In genomic region chr18:8571399-8571798, GRCh38 we compare ENCODE assay signal across 18 cellular contexts. TPM values are rescaled to one million over a fixed set of nuclear protein-coding genes. Genes with fewer than 3 reads are reported as not detected.
DNase-seq lines count a peak whose midpoint lies in the region; ATAC-seq, FAIRE-seq and TF ChIP-seq lines count a peak whose summit lies in the region.
"Had no signal": no experiment of that assay in that cellular context is flagged by ENCODE, and none has a peak within 500 bp of the region (broad histone marks: within the 10 kb centered on the region; RNA-seq: fewer than 3 reads in every experiment).

No MANE protein-coding gene starts in this region.

- H2BK15ac ChIP-seq in H1 (ENCODE audit: low read length) = no peak overlapping the region
- H2BK15ac ChIP-seq in mesendoderm (replicated peaks; ENCODE audit: low read depth) = no peak overlapping the region

- no TSS peak for BruUV-seq in HepG2 (replicated peaks; lab: Mats Ljungman, UMichigan)

- no peak overlapping the region for H4K91ac ChIP-seq in H1 (replicated peaks; ENCODE audit: insufficient read length, low read length)

- no peak overlapping the region for H2AFZ ChIP-seq in HepG2 (ENCODE audit: low read length)
- H2AFZ ChIP-seq in H1 (ENCODE audit: low read length) = no peak overlapping the region

- no peak for TF ChIP-seq POLR2A in HepG2 (IDR thresholded peaks at IDR 0.05; ENCODE audit: insufficient read depth in 1 of 2, low read depth in 2 of 2, low read length in 2 of 2)
- no peak for TF ChIP-seq POLR2A in right lobe of liver (IDR thresholded peaks at IDR 0.05)
- no peak for TF ChIP-seq POLR2A in H1 (IDR thresholded peaks at IDR 0.05; ENCODE audit: control extremely low read depth in 1 of 2, low read depth in 2 of 2, low read length in 2 of 2)

- H2BK12ac ChIP-seq in H1 (ENCODE audit: low read depth, low read length) = no peak overlapping the region

- POLR2A ChIA-PET in HepG2 (lab: Yijun Ruan, JAX) = no interaction called here
- POLR2A ChIA-PET in H1 (lab: Charles Lee; ENCODE audit: partially characterized antibody) = no interaction called here

- peak overlapping the region; percentile 80; the same call in 1 of the 2 replicates for H4K8ac ChIP-seq in H1 (ENCODE audit: extremely low read depth, insufficient read depth, low read length)
- H4K8ac ChIP-seq in mesendoderm (ENCODE audit: low read depth, low read length) = no peak overlapping the region

- TF ChIP-seq RAD21 in HepG2 (CRISPR knock-in tag; IDR thresholded peaks at IDR 0.05) = no peak
- TF ChIP-seq RAD21 in H1 (IDR thresholded peaks at IDR 0.05 in 1 of 2, conservative IDR thresholded peaks at IDR 0.05 in 1 of 2; ENCODE audit: low read depth in 2 of 2, low read length in 2 of 2) = no peak

- H2BK120ac ChIP-seq in H1 (replicated peaks; ENCODE audit: low read depth, low read length) (no peak overlapping the region), mesendoderm (ENCODE audit: low read depth, low read length) (no peak overlapping the region)

- H3K4me3 ChIP-seq in HepG2 (replicated peaks in 1 of 3; ENCODE audit: insufficient read depth in 1 of 3, low read depth in 2 of 3, low read length in 3 of 3) = no peak overlapping the region
- no peak overlapping the region for H3K4me3 ChIP-seq in right lobe of liver
- H3K4me3 ChIP-seq in H1 (ENCODE audit: extremely low read depth in 1 of 4, insufficient read depth in 2 of 4, low read depth in 3 of 4, low read length in 4 of 4) = no peak overlapping the region
- H3K4me3 ChIP-seq in mesendoderm (ENCODE audit: low read length) = no peak overlapping the region
- H3K4me3 ChIP-seq: BLaER1 treated with 17β-estradiol and CSF1 and Interleukin-3, amounts not matched to agents 10 nM and 100 nM; HAP-1 had no signal

- no peak overlapping the region for H3K56ac ChIP-seq in H1 (replicated peaks; ENCODE audit: insufficient read length, low read depth, low read length)
- no peak overlapping the region for H3K56ac ChIP-seq in mesendoderm (ENCODE audit: low read length)

- H2AK5ac ChIP-seq in H1 (ENCODE audit: low read depth, low read length) = no peak overlapping the region
- no peak overlapping the region for H2AK5ac ChIP-seq in mesendoderm (ENCODE audit: low read length)

- in situ Hi-C loops in HepG2 (cut with HindIII; ENCODE audit: extremely low pct_ligation_motif_present, low pct_unique_long_range_greater_than_20kb) = no loop called here

- TF ChIP-seq CTCF in HepG2 (CRISPR knock-in tag; IDR thresholded peaks at IDR 0.05) (no peak), right lobe of liver (IDR thresholded peaks at IDR 0.05) (no peak), H1 (IDR thresholded peaks at IDR 0.05; ENCODE audit: control extremely low read depth in 1 of 3, insufficient read depth in 1 of 3, low read depth in 1 of 3, low read length in 3 of 3) (no peak)

- ATAC-seq in HepG2 = no peak
- no peak for ATAC-seq in right lobe of liver
- ATAC-seq in left lobe of liver = no peak
- ATAC-seq in HG02759 (IDR thresholded peaks at IDR 0.05; ENCODE audit: unreplicated experiment) = no peak

- H3K4ac ChIP-seq in H1 (replicated peaks; ENCODE audit: insufficient read length, low read depth, low read length) (no peak overlapping the region), mesendoderm (ENCODE audit: low read depth, low read length) (no peak overlapping the region)

- H3K27ac ChIP-seq in HepG2 (ENCODE audit: extremely low read length, insufficient read depth, low read length) (no peak overlapping the region), right lobe of liver (no peak overlapping the region), H1 (ENCODE audit: low read depth, low read length) (no peak overlapping the region), mesendoderm (ENCODE audit: low read depth, low read length) (no peak overlapping the region)
- H3K27ac ChIP-seq: BLaER1 treated with 17β-estradiol and CSF1 and Interleukin-3, amounts not matched to agents 10 nM and 100 nM had no signal

- CTCF ChIA-PET in HepG2 (lab: Yijun Ruan, JAX; ENCODE audit: low intra/inter-chr PET ratio, low total read pairs) = no interaction called here
- CTCF ChIA-PET in H1 (lab: Charles Lee; ENCODE audit: partially characterized antibody) = interaction anchor here (0.7 kb wide), 2 partner anchors 90 to 1083 kb away, joined by 3 to 4 read pairs; no protein-coding TSS in a partner anchor

- H4K20me1 ChIP-seq in HepG2 (ENCODE audit: insufficient read depth, low read length) (no peaks in the 10 kb centered on the region), H1 (replicated peaks in 1 of 2; ENCODE audit: control insufficient read depth in 1 of 2, insufficient read depth in 2 of 2, low read length in 2 of 2) (no peaks in the 10 kb centered on the region)
- H4K20me1 ChIP-seq: BLaER1 treated with 17β-estradiol and CSF1 and Interleukin-3, amounts not matched to agents 10 nM and 100 nM had no signal

- H4K5ac ChIP-seq in H1 (ENCODE audit: insufficient read length, low read depth, low read length) (no peak overlapping the region), mesendoderm (ENCODE audit: low read length) (no peak overlapping the region)

- H3K23ac ChIP-seq in H1 (ENCODE audit: insufficient read length) = no peak overlapping the region
- no peak overlapping the region for H3K23ac ChIP-seq in mesendoderm (ENCODE audit: low read length)

- TF ChIP-seq EP300 in HepG2 (IDR thresholded peaks at IDR 0.05; ENCODE audit: low read depth in 2 of 2, low read length in 2 of 2) (no peak), HepG2 (CRISPR knock-in tag; IDR thresholded peaks at IDR 0.05; ENCODE audit: borderline replicate concordance) (no peak), H1 (IDR thresholded peaks at IDR 0.05; ENCODE audit: borderline replicate concordance in 1 of 2, low read depth in 2 of 2, low read length in 2 of 2) (no peak)

- H3K79me2 ChIP-seq in HepG2 (ENCODE audit: insufficient read depth, low read length) = no peaks in the 10 kb centered on the region
- H3K79me2 ChIP-seq in H1 (ENCODE audit: control insufficient read depth in 1 of 2, insufficient read depth in 2 of 2, low read length in 2 of 2) = no peaks in the 10 kb centered on the region
- no peaks in the 10 kb centered on the region for H3K79me2 ChIP-seq in mesendoderm (ENCODE audit: control insufficient read depth, insufficient read depth, low read length)

- H3K4me2 ChIP-seq in HepG2 (ENCODE audit: low read depth, low read length) (no peak overlapping the region), H1 (ENCODE audit: insufficient read depth in 1 of 2, low read depth in 2 of 2, low read length in 2 of 2) (no peak overlapping the region), mesendoderm (ENCODE audit: low read length) (no peak overlapping the region)
- H3K4me2 ChIP-seq: BLaER1 treated with 17β-estradiol and CSF1 and Interleukin-3, amounts not matched to agents 10 nM and 100 nM had no signal

- H3K27me3 ChIP-seq in HepG2 (ENCODE audit: control insufficient read depth in 1 of 2, insufficient read depth in 2 of 2, low read length in 2 of 2) = peaks cover 0 to 8% of the 10 kb centered on the region in 2 experiments; a peak in 1 of 5 replicates
- H3K27me3 ChIP-seq in right lobe of liver = no peaks in the 10 kb centered on the region
- H3K27me3 ChIP-seq in H1 (replicated peaks in 1 of 4; ENCODE audit: control insufficient read depth in 3 of 4, extremely low read depth in 1 of 4, insufficient read depth in 3 of 4, low read length in 3 of 4) = no peaks in the 10 kb centered on the region
- no peaks in the 10 kb centered on the region for H3K27me3 ChIP-seq in mesendoderm (ENCODE audit: insufficient read depth, low read length, poor library complexity)
- H3K27me3 ChIP-seq: BLaER1 treated with 17β-estradiol and CSF1 and Interleukin-3, amounts not matched to agents 10 nM and 100 nM had no signal

- H3K79me1 ChIP-seq in H1 (ENCODE audit: low read depth, low read length) (no peaks in the 10 kb centered on the region), mesendoderm (ENCODE audit: low read length) (no peaks in the 10 kb centered on the region)

- WGBS in HepG2 (ENCODE audit: low lambda C conversion rate) = 7% methylated on average over 5 of the region's 5 CpGs
- 57% methylated on average over 4 of the region's 5 CpGs for WGBS in right lobe of liver (ENCODE audit: insufficient coverage, low coverage, low lambda C conversion rate, missing lambda C conversion rate)
- 88% methylated on average over 5 of the region's 5 CpGs; no CpG with 5 or more reads in 1 of the 2 experiments for WGBS in H1 (ENCODE audit: extremely low coverage in 1 of 2, insufficient coverage in 1 of 2, insufficient read length in 1 of 2, insufficient replicate concordance in 2 of 2, low coverage in 1 of 2, low lambda C conversion rate in 2 of 2, missing lambda C conversion rate in 1 of 2), 2 experiments
- whole genome bisulfite sequencing in mesendoderm (ENCODE audit: extremely low coverage, insufficient coverage, low lambda C conversion rate) = no CpG with 5 or more reads among the region's 5 CpGs

- intact Hi-C loops in HepG2 (cut with micrococcal nuclease; ENCODE audit: unreplicated experiment) = no loop called here
- intact Hi-C loops in right lobe of liver (cut with DNase I) = no loop called here

- H2BK20ac ChIP-seq in H1 (ENCODE audit: low read length) = no peak overlapping the region

- FAIRE-seq in HepG2 (lab: Jason Lieb, UNC) (no peak), H1 (lab: Jason Lieb, UNC) (no peak)
- FAIRE-seq: D721Med, G401.6, GM12891, GM19239, HTR-8/SVneo had no signal

- no peak overlapping the region for H3K9ac ChIP-seq in HepG2 (ENCODE audit: insufficient read depth, low read depth, low read length)
- no peak overlapping the region for H3K9ac ChIP-seq in H1 (replicated peaks in 1 of 4; ENCODE audit: extremely low read depth in 1 of 4, low read depth in 3 of 4, low read length in 3 of 4)
- no peak overlapping the region for H3K9ac ChIP-seq in mesendoderm (ENCODE audit: low read length)
- H3K9ac ChIP-seq: BLaER1 treated with 17β-estradiol and CSF1 and Interleukin-3, amounts not matched to agents 10 nM and 100 nM had no signal

- H3K9me3 ChIP-seq in HepG2 (ENCODE audit: low read length) = no peaks in the 10 kb centered on the region
- no peaks in the 10 kb centered on the region for H3K9me3 ChIP-seq in right lobe of liver
- H3K9me3 ChIP-seq in H1 (ENCODE audit: insufficient read depth in 2 of 2, low read depth in 1 of 2, low read length in 1 of 2) = no peaks in the 10 kb centered on the region
- H3K9me3 ChIP-seq: Caco-2, HAP-1 had no signal

- DNase-seq in HepG2 (ENCODE audit: low spot score) (no peak), right lobe of liver (no peak), H1 (ENCODE audit: low read depth in 1 of 2, low spot score in 2 of 2) (no peak), mesendoderm (peak; percentile 31), left lobe of liver (ENCODE audit: low spot score) (no peak)
- DNase-seq: Caco-2; CD4-positive, CD25-positive, alpha-beta regulatory T cell; CD8-positive, alpha-beta memory T cell; GOT3; KBM-7 had no signal

- no peak overlapping the region for H3K14ac ChIP-seq in H1 (ENCODE audit: insufficient read length)

- no peaks in the 10 kb centered on the region for H3K23me2 ChIP-seq in H1 (ENCODE audit: low read depth, low read length)

- H2BK5ac ChIP-seq in H1 (ENCODE audit: low read depth, low read length) (no peak overlapping the region), mesendoderm (ENCODE audit: low read length) (no peak overlapping the region)

- H3K18ac ChIP-seq in H1 (ENCODE audit: extremely low read depth, low read length) = no peak overlapping the region
- H3K18ac ChIP-seq in mesendoderm (ENCODE audit: low read length) = no peak overlapping the region

- H3K4me1 ChIP-seq in HepG2 (ENCODE audit: insufficient read depth, low read length) (no peaks in the 10 kb centered on the region), right lobe of liver (no peaks in the 10 kb centered on the region), H1 (replicated peaks in 1 of 4; ENCODE audit: control insufficient read depth in 3 of 4, insufficient read depth in 4 of 4, low read length in 3 of 4) (no peaks in the 10 kb centered on the region), mesendoderm (ENCODE audit: control insufficient read depth, low read depth, low read length) (no peaks in the 10 kb centered on the region)
- H3K4me1 ChIP-seq: BLaER1 treated with 17β-estradiol and CSF1 and Interleukin-3, amounts not matched to agents 10 nM and 100 nM; Caco-2; HAP-1 had no signal

- H3K36me3 ChIP-seq in HepG2 (replicated peaks in 1 of 2; ENCODE audit: control insufficient read depth in 1 of 2, insufficient read depth in 2 of 2, low read length in 2 of 2) = no peaks in the 10 kb centered on the region
- no peaks in the 10 kb centered on the region for H3K36me3 ChIP-seq in right lobe of liver
- no peaks in the 10 kb centered on the region for H3K36me3 ChIP-seq in H1 (ENCODE audit: control insufficient read depth in 2 of 4, insufficient read depth in 4 of 4, low read length in 3 of 4)
- H3K36me3 ChIP-seq in mesendoderm (ENCODE audit: control insufficient read depth, insufficient read depth, low read length) = no peaks in the 10 kb centered on the region
- H3K36me3 ChIP-seq: BLaER1 treated with 17β-estradiol and CSF1 and Interleukin-3, amounts not matched to agents 10 nM and 100 nM; HAP-1 had no signal

RNA-seq across cellular contexts. Expression of gene RAB12, which starts 37.8 kb away (rescaled TPM):
- 21.4 and 25.3 TPM in 2 replicates for total RNA-seq in HepG2 (2016; rRNA removed; fragmentation: Illumina TruSeq; extraction: Trizol)
- total RNA-seq in HepG2 (2016; cell fraction: cytosol; rRNA removed; fragmentation: Illumina TruSeq; extraction: Trizol; ENCODE audit: low read depth) = 10.6 and 11.9 TPM in 2 replicates
- total RNA-seq in HepG2 (2016; cell fraction: insoluble cytoplasmic fraction; rRNA removed; fragmentation: Illumina TruSeq; extraction: Trizol) = 20.0 and 24.5 TPM in 2 replicates
- 24.8 and 25.8 TPM in 2 replicates for total RNA-seq in HepG2 (2016; cell fraction: membrane; rRNA removed; fragmentation: Illumina TruSeq; extraction: Trizol)
- total RNA-seq in HepG2 (2016; cell fraction: nucleus; rRNA removed; fragmentation: Illumina TruSeq; extraction: Trizol) = 22.3 and 24.8 TPM in 2 replicates
- polyA plus RNA-seq in HepG2 (2011; rRNA removed) = 9.5 and 10.7 TPM in 2 replicates
- 3.8 and 6.9 TPM in 2 replicates for polyA plus RNA-seq in HepG2 (2011; cell fraction: cytosol; rRNA removed)
- polyA plus RNA-seq in HepG2 (2011; cell fraction: nucleus; rRNA removed) = 10.5 and 15.2 TPM in 2 replicates
- polyA plus RNA-seq in HepG2 (2012) = 21.4 and 24.9 TPM in 2 replicates
- 7.7 and 8.8 TPM in 2 replicates for polyA plus RNA-seq in HepG2 (2016; cell fraction: cytosol; fragmentation: Illumina TruSeq; extraction: Trizol; ENCODE audit: low read depth)
- polyA plus RNA-seq in HepG2 (2016; cell fraction: insoluble cytoplasmic fraction; fragmentation: Illumina TruSeq; extraction: Trizol; ENCODE audit: low read depth) = 27.0 and 29.3 TPM in 2 replicates
- polyA plus RNA-seq in HepG2 (2016; cell fraction: membrane; fragmentation: Illumina TruSeq; extraction: Trizol; ENCODE audit: low read depth) = 18.8 and 19.2 TPM in 2 replicates
- 49.1 and 55.1 TPM in 2 replicates for polyA plus RNA-seq in HepG2 (2016; cell fraction: nucleus; fragmentation: Illumina TruSeq; extraction: Trizol; ENCODE audit: insufficient read depth, low read depth)
- 2.8 and 6.1 TPM in 2 replicates for polyA minus RNA-seq in HepG2 (2011; rRNA and poly(A)+ RNA removed; ENCODE audit: low replicate concordance)
- polyA minus RNA-seq in HepG2 (2011; cell fraction: cytosol; rRNA and poly(A)+ RNA removed) = 11.2 and 14.9 TPM in 2 replicates
- 19.1 and 21.0 TPM in 2 replicates for polyA minus RNA-seq in HepG2 (2011; cell fraction: nucleus; rRNA and poly(A)+ RNA removed)
- total RNA-seq in right lobe of liver = 10 to 100 TPM; 16.5 to 26.5 (median 22.6) TPM
- total RNA-seq in H1 (2021; fragmentation: NEBNext Ultra II Directional; extraction: Animal tissue kit (Norgen Biotek cat#: 25700)) = 42.1 and 45.9 TPM in 2 replicates
- 11.6 and 19.7 TPM in 2 replicates for polyA plus RNA-seq in H1 (2011; rRNA removed)
- polyA plus RNA-seq in H1 (2011; cell fraction: cytosol; rRNA removed) = 25.6 TPM
- 14.5 TPM for polyA plus RNA-seq in H1 (2011; cell fraction: nucleus; rRNA removed)
- polyA plus RNA-seq in H1 (2012, experiment 1 of 2) = 26.6 to 45.7 TPM (median 29.0 TPM) in 4 replicates
- 12.6 TPM for polyA plus RNA-seq in H1 (2012, experiment 2 of 2)
- 41.6 TPM for polyA plus RNA-seq in H1 (2013, experiment 1 of 2)
- 35.7 TPM for polyA plus RNA-seq in H1 (2013, experiment 2 of 2)
- 14.5 and 18.1 TPM in 2 replicates for polyA minus RNA-seq in H1 (2011; rRNA and poly(A)+ RNA removed)
- 22.2 TPM for polyA minus RNA-seq in H1 (2011; cell fraction: cytosol; rRNA and poly(A)+ RNA removed)
- polyA minus RNA-seq in H1 (2011; cell fraction: nucleus; rRNA and poly(A)+ RNA removed) = 37.2 TPM
- 25.0 TPM for polyA plus RNA-seq in mesendoderm (2013, experiment 1 of 2)
- polyA plus RNA-seq in mesendoderm (2013, experiment 2 of 2) = 24.3 TPM
- 16.8 TPM for total RNA-seq in left lobe of liver

Comparison
In these comparisons a context has a peak if more than half of its experiments do, and no peak if none do; other contexts are left out.
1. Of the 41 proteins assayed by ChIP-seq in both HepG2 and H1: peak only in HepG2: none; only in H1: MAX; in both: none; in neither: 40.